24 cellular contexts compared by ENCODE assay signal in genomic region chr3:43304126-43304525, GRCh38. TPM values are rescaled to one million over a fixed set of nuclear protein-coding genes. Genes with fewer than 3 reads are reported as not detected.
DNase-seq lines count a peak whose midpoint lies in the region; ATAC-seq and TF ChIP-seq lines count a peak whose summit lies in the region.
"Had no signal": no experiment of that assay in that cellular context is flagged by ENCODE, and none has a peak within 500 bp of the region (broad histone marks: within the 10 kb centered on the region; RNA-seq: fewer than 3 reads in every experiment).

No MANE protein-coding gene starts in this region.

- peak overlapping the region; percentile 2 for H3K27ac Mint-ChIP-seq in T-helper 2 cell treated with Interferon-gamma antibody and Interleukin-4, amounts not matched to agents 5 μg/mL and 100 μg/mL, for 36 hours
- peak overlapping the region; percentile 86 for H3K27ac Mint-ChIP-seq in CD8-positive, alpha-beta T cell
- peak overlapping the region; percentile 37 for H3K27ac Mint-ChIP-seq in central memory CD8-positive, alpha-beta T cell (ENCODE audit: low read depth)
- peak overlapping the region; percentile 74 to 88 for H3K27ac Mint-ChIP-seq in natural killer cell treated with Interleukin-12 subunit alpha and Interleukin-12 subunit beta and Interleukin-15 and Interleukin-18, amount 100 ng/mL, for 72 hours
- H3K27ac Mint-ChIP-seq in progenitor cell of endocrine pancreas: no peak overlapping the region

- H3K9me3 ChIP-seq in CD8-positive, alpha-beta T cell (ENCODE audit: low read length): no peaks in the 10 kb centered on the region
- H3K9me3 ChIP-seq: SJCRH30 had no signal

- peaks cover 63% of the 10 kb centered on the region for H3K4me1 Mint-ChIP-seq in T-helper 2 cell treated with Interferon-gamma antibody and Interleukin-4, amounts not matched to agents 5 μg/mL and 100 μg/mL, for 36 hours (ENCODE audit: low read depth)
- peaks cover 81% of the 10 kb centered on the region for H3K4me1 Mint-ChIP-seq in CD8-positive, alpha-beta T cell (ENCODE audit: low read depth)
- H3K4me1 Mint-ChIP-seq in central memory CD8-positive, alpha-beta T cell: peaks cover 56% of the 10 kb centered on the region
- H3K4me1 Mint-ChIP-seq in natural killer cell treated with Interleukin-12 subunit alpha and Interleukin-12 subunit beta and Interleukin-15 and Interleukin-18, amount 100 ng/mL, for 72 hours (ENCODE audit: low read depth in 2 of 2): peaks cover 48 to 66% of the 10 kb centered on the region in 2 donors
- H3K4me1 Mint-ChIP-seq in progenitor cell of endocrine pancreas (ENCODE audit: low read depth): peaks cover 8% of the 10 kb centered on the region

- peaks cover 21% of the 10 kb centered on the region for H3K36me3 ChIP-seq in CD8-positive, alpha-beta T cell (ENCODE audit: insufficient read depth, low read length)
- H3K36me3 ChIP-seq: SJCRH30 had no signal

- POLR2A ChIA-PET in CD8-positive, alpha-beta T cell (lab: Charles Lee): no interaction called here

- intact Hi-C loops in CD8-positive, alpha-beta T cell (cut with DNase I, micrococcal nuclease): no loop called here

- no peak for DNase-seq in T-helper 2 cell treated with Interferon-gamma antibody and Interleukin-4, amounts not matched to agents 5 μg/mL and 100 μg/mL, for 36 hours (ENCODE audit: low spot score)
- DNase-seq in T-helper 2 cell: no peak
- no peak for DNase-seq in CD8-positive, alpha-beta T cell
- no peak for DNase-seq in central memory CD8-positive, alpha-beta T cell (ENCODE audit: low spot score in 2 of 2)
- DNase-seq in natural killer cell treated with Interleukin-12 subunit alpha and Interleukin-12 subunit beta and Interleukin-15 and Interleukin-18, amount 100 ng/mL, for 72 hours (ENCODE audit: low spot score): no peak
- DNase-seq in stimulated activated CD4-positive, alpha-beta T cell treated with anti-CD3 and anti-CD28 coated beads, Interleukin-4, amount 100 ng/mL, for 4 hours: no peak
- DNase-seq in progenitor cell of endocrine pancreas (ENCODE audit: low spot score, unreplicated experiment): no peak
- DNase-seq: ACHN, DMS53, EL, KBM-7, MM.1S, NCI-H1048, NCI-H1417 treated with DMSO at 0.1 percent for 48 hours, NCI-H187 treated with DMSO at 0.1 percent for 48 hours, NCI-H2107, NCI-H446 treated with DMSO at 0.1 percent for 48 hours, NCI-H526 treated with DMSO at 0.1 percent for 48 hours, OCI-M1, SJCRH30 had no signal

- no peak for ATAC-seq in CD8-positive, alpha-beta T cell
- no peak for ATAC-seq in central memory CD8-positive, alpha-beta T cell (replicated peaks; ENCODE audit: extremely low read depth, poor library complexity, severe bottlenecking)
- ATAC-seq in natural killer cell treated with Interleukin-12 subunit alpha and Interleukin-12 subunit beta and Interleukin-15 and Interleukin-18, amount 100 ng/mL, for 72 hours: no peak
- no peak for ATAC-seq in HG02763 (IDR thresholded peaks at IDR 0.05; ENCODE audit: unreplicated experiment)

- no peaks in the 10 kb centered on the region for H3K9me3 Mint-ChIP-seq in T-helper 2 cell treated with Interferon-gamma antibody and Interleukin-4, amounts not matched to agents 5 μg/mL and 100 μg/mL, for 36 hours
- no peaks in the 10 kb centered on the region for H3K9me3 Mint-ChIP-seq in CD8-positive, alpha-beta T cell
- H3K9me3 Mint-ChIP-seq in central memory CD8-positive, alpha-beta T cell: no peaks in the 10 kb centered on the region
- no peaks in the 10 kb centered on the region for H3K9me3 Mint-ChIP-seq in natural killer cell treated with Interleukin-12 subunit alpha and Interleukin-12 subunit beta and Interleukin-15 and Interleukin-18, amount 100 ng/mL, for 72 hours
- no peaks in the 10 kb centered on the region for H3K9me3 Mint-ChIP-seq in progenitor cell of endocrine pancreas (ENCODE audit: low read depth)

- peaks cover 53% of the 10 kb centered on the region for H3K36me3 Mint-ChIP-seq in T-helper 2 cell treated with Interferon-gamma antibody and Interleukin-4, amounts not matched to agents 5 μg/mL and 100 μg/mL, for 36 hours (ENCODE audit: low read depth)
- H3K36me3 Mint-ChIP-seq in CD8-positive, alpha-beta T cell: peaks cover 72% of the 10 kb centered on the region
- peaks cover 56% of the 10 kb centered on the region for H3K36me3 Mint-ChIP-seq in central memory CD8-positive, alpha-beta T cell (ENCODE audit: insufficient read depth)
- H3K36me3 Mint-ChIP-seq in natural killer cell treated with Interleukin-12 subunit alpha and Interleukin-12 subunit beta and Interleukin-15 and Interleukin-18, amount 100 ng/mL, for 72 hours: peaks cover 37% of the 10 kb centered on the region
- peaks cover 26% of the 10 kb centered on the region for H3K36me3 Mint-ChIP-seq in progenitor cell of endocrine pancreas (ENCODE audit: insufficient read depth)

- H3K4me1 ChIP-seq in CD8-positive, alpha-beta T cell (ENCODE audit: insufficient read depth, low read length): peaks cover 84% of the 10 kb centered on the region
- H3K4me1 ChIP-seq: BLaER1, SJCRH30 had no signal

- CTCF ChIA-PET in CD8-positive, alpha-beta T cell (lab: Charles Lee): interaction anchor here (1.3 to 1.5 kb wide), 2 partner anchors 16 to 142 kb away, joined by 3 to 4 read pairs; no protein-coding TSS in a partner anchor

- no peak overlapping the region for H3K27ac ChIP-seq in CD8-positive, alpha-beta T cell (ENCODE audit: low read depth, low read length)
- H3K27ac ChIP-seq: 22Rv1, BLaER1, HL-60, SJCRH30 had no signal

- H3K27me3 ChIP-seq in CD8-positive, alpha-beta T cell (ENCODE audit: insufficient read depth, low read length): no peaks in the 10 kb centered on the region
- H3K27me3 ChIP-seq: BLaER1, SJCRH30 had no signal

- no peak overlapping the region for H3K4me3 ChIP-seq in CD8-positive, alpha-beta T cell (ENCODE audit: low read depth, low read length)
- H3K4me3 ChIP-seq: BLaER1, SJCRH30 had no signal

- H3K4me3 Mint-ChIP-seq in T-helper 2 cell treated with Interferon-gamma antibody and Interleukin-4, amounts not matched to agents 5 μg/mL and 100 μg/mL, for 36 hours: no peak overlapping the region
- peak overlapping the region; percentile 46 for H3K4me3 Mint-ChIP-seq in CD8-positive, alpha-beta T cell
- no peak overlapping the region for H3K4me3 Mint-ChIP-seq in central memory CD8-positive, alpha-beta T cell
- H3K4me3 Mint-ChIP-seq in natural killer cell treated with Interleukin-12 subunit alpha and Interleukin-12 subunit beta and Interleukin-15 and Interleukin-18, amount 100 ng/mL, for 72 hours: no peak overlapping the region
- no peak overlapping the region for H3K4me3 Mint-ChIP-seq in progenitor cell of endocrine pancreas (ENCODE audit: low read depth)

- no peak for TF ChIP-seq CTCF in CD8-positive, alpha-beta T cell (IDR thresholded peaks at IDR 0.05)
- no peak for TF ChIP-seq CTCF in progenitor cell of endocrine pancreas (IDR thresholded peaks at IDR 0.05; ENCODE audit: unreplicated experiment)

- no peaks in the 10 kb centered on the region for H3K27me3 Mint-ChIP-seq in T-helper 2 cell treated with Interferon-gamma antibody and Interleukin-4, amounts not matched to agents 5 μg/mL and 100 μg/mL, for 36 hours (ENCODE audit: low read depth)
- no peaks in the 10 kb centered on the region for H3K27me3 Mint-ChIP-seq in CD8-positive, alpha-beta T cell (ENCODE audit: low read depth)
- no peaks in the 10 kb centered on the region for H3K27me3 Mint-ChIP-seq in central memory CD8-positive, alpha-beta T cell
- no peaks in the 10 kb centered on the region for H3K27me3 Mint-ChIP-seq in natural killer cell treated with Interleukin-12 subunit alpha and Interleukin-12 subunit beta and Interleukin-15 and Interleukin-18, amount 100 ng/mL, for 72 hours
- no peaks in the 10 kb centered on the region for H3K27me3 Mint-ChIP-seq in progenitor cell of endocrine pancreas

RNA-seq across cellular contexts. Expression of gene SNRK, which starts 17.8 kb away (rescaled TPM):
- total RNA-seq in CD8-positive, alpha-beta T cell: 100 to 1,000 TPM; 280 to 281 TPM
- total RNA-seq in natural killer cell treated with Interleukin-12 subunit alpha and Interleukin-12 subunit beta and Interleukin-15 and Interleukin-18, amount 100 ng/mL, for 72 hours: 10 to 100 TPM; 41.9 to 45.4 TPM
- total RNA-seq in progenitor cell of endocrine pancreas: 22.9 and 23.6 TPM in 2 replicates

Comparison
In these comparisons a context has a peak if more than half of its experiments do, and no peak if none do; other contexts are left out.
1. RNA of gene SNRK, which starts 17.8 kb away (total RNA-seq): 280 to 281 TPM in CD8-positive, alpha-beta T cell; 41.9 to 45.4 TPM in natural killer cell treated with Interleukin-12 subunit alpha and Interleukin-12 subunit beta and Interleukin-15 and Interleukin-18, amount 100 ng/mL, for 72 hours and 22.9 to 23.6 TPM in progenitor cell of endocrine pancreas; every median in the first group is over 4 times any median in the second.